14 cellular contexts compared by ENCODE assay signal in the genomic region with DNA sequence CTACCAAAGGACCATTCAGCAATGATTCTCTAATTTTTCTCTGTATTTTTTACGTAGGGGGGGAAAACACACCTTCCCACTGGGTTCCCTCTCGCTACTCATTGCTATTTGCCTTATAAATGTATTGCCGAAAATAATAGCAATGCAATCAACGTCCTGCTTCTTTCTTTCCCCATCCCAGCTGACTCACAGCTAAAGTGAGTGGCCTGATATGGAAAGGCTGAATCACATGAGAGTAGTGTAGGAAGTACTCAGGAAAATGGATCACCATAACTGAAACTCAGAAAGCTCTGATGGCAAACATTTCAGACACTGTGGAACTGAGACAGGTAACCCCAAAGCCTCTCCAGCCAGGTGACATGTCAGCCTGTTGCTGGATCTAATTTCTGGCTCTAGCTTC. TPM values are rescaled to one million over a fixed set of nuclear protein-coding genes. Genes with fewer than 3 reads are reported as not detected.
DNase-seq lines count a peak whose midpoint lies in the region; ATAC-seq and TF ChIP-seq lines count a peak whose summit lies in the region.
"Had no signal": no experiment of that assay in that cellular context is flagged by ENCODE, and none has a peak within 500 bp of the region (broad histone marks: within the 10 kb centered on the region; RNA-seq: fewer than 3 reads in every experiment).

No MANE protein-coding gene starts in this region.

- no peaks in the 10 kb centered on the region for H3K36me3 Mint-ChIP-seq in mesothelial cell of epicardium
- H3K36me3 Mint-ChIP-seq: activated naive CD8-positive, alpha-beta T cell treated with anti-CD3 and anti-CD28 coated beads, Interleukin-2, amount 10 ng/mL, durations not matched to agents 7 days and 5 days; CD8-positive, alpha-beta memory T cell had no signal

- TF ChIP-seq CTCF in osteoblast (IDR thresholded peaks at IDR 0.05; ENCODE audit: extremely low read depth, low read depth, low read length) (no peak), mesothelial cell of epicardium (IDR thresholded peaks at IDR 0.05; ENCODE audit: unreplicated experiment) (no peak)

- H3K79me2 ChIP-seq in osteoblast (ENCODE audit: insufficient read depth, low read length), result no peaks in the 10 kb centered on the region

- no peak overlapping the region for H3K4me3 ChIP-seq in osteoblast (ENCODE audit: insufficient read depth, low read length)
- H3K4me3 ChIP-seq: testis had no signal

- H3K27me3 ChIP-seq in osteoblast (ENCODE audit: insufficient read depth, low read length), result no peaks in the 10 kb centered on the region
- H3K27me3 ChIP-seq: testis had no signal

- H3K27ac ChIP-seq in osteoblast (ENCODE audit: low read depth, low read length), result peak overlapping the region; percentile 43
- H3K27ac ChIP-seq: testis had no signal

- H3K27ac Mint-ChIP-seq in mesothelial cell of epicardium, result no peak overlapping the region
- H3K27ac Mint-ChIP-seq: activated naive CD8-positive, alpha-beta T cell treated with anti-CD3 and anti-CD28 coated beads, Interleukin-2, amount 10 ng/mL, durations not matched to agents 7 days and 5 days; CD8-positive, alpha-beta memory T cell; dendritic cell treated with granulocyte-macrophage colony-stimulating factor and Interleukin-4, amounts not matched to agents 40 ng/mL and 50 ng/mL, for 4 days had no signal

- no peaks in the 10 kb centered on the region for H4K20me1 ChIP-seq in osteoblast (ENCODE audit: insufficient read depth, low read length)

- no peaks in the 10 kb centered on the region for H3K9me3 ChIP-seq in osteoblast (ENCODE audit: low read depth, low read length)
- H3K9me3 ChIP-seq: testis had no signal

- peaks cover 4% of the 10 kb centered on the region for H3K4me1 Mint-ChIP-seq in mesothelial cell of epicardium
- H3K4me1 Mint-ChIP-seq: activated naive CD8-positive, alpha-beta T cell treated with anti-CD3 and anti-CD28 coated beads, Interleukin-2, amount 10 ng/mL, durations not matched to agents 7 days and 5 days; CD8-positive, alpha-beta memory T cell had no signal

- H3K4me3 Mint-ChIP-seq in mesothelial cell of epicardium, result no peak overlapping the region
- H3K4me3 Mint-ChIP-seq: activated naive CD8-positive, alpha-beta T cell treated with anti-CD3 and anti-CD28 coated beads, Interleukin-2, amount 10 ng/mL, durations not matched to agents 7 days and 5 days; CD8-positive, alpha-beta memory T cell; dendritic cell treated with granulocyte-macrophage colony-stimulating factor and Interleukin-4, amounts not matched to agents 40 ng/mL and 50 ng/mL, for 4 days had no signal

- H2AFZ ChIP-seq in osteoblast (ENCODE audit: low read length), result peak overlapping the region; percentile 87

- H3K9me3 Mint-ChIP-seq in mesothelial cell of epicardium, result no peaks in the 10 kb centered on the region
- H3K9me3 Mint-ChIP-seq: activated naive CD8-positive, alpha-beta T cell treated with anti-CD3 and anti-CD28 coated beads, Interleukin-2, amount 10 ng/mL, durations not matched to agents 7 days and 5 days; CD8-positive, alpha-beta memory T cell; dendritic cell treated with granulocyte-macrophage colony-stimulating factor and Interleukin-4, amounts not matched to agents 40 ng/mL and 50 ng/mL, for 4 days had no signal

- H3K27me3 Mint-ChIP-seq in mesothelial cell of epicardium (ENCODE audit: low read depth), result no peaks in the 10 kb centered on the region
- H3K27me3 Mint-ChIP-seq: dendritic cell treated with granulocyte-macrophage colony-stimulating factor and Interleukin-4, amounts not matched to agents 40 ng/mL and 50 ng/mL, for 4 days had no signal

- H3K4me1 ChIP-seq in osteoblast (ENCODE audit: insufficient read depth, low read length), result peaks cover 10% of the 10 kb centered on the region
- H3K4me1 ChIP-seq: testis had no signal

- H3K36me3 ChIP-seq in osteoblast (ENCODE audit: insufficient read depth, low read length), result no peaks in the 10 kb centered on the region

- ATAC-seq in esophagus mucosa (peak; percentile 28), HG03460 (IDR thresholded peaks at IDR 0.05; ENCODE audit: unreplicated experiment) (no peak), GM19463 (IDR thresholded peaks at IDR 0.05; ENCODE audit: unreplicated experiment) (no peak), GM19452 (IDR thresholded peaks at IDR 0.05; ENCODE audit: unreplicated experiment) (no peak)

- peak overlapping the region; percentile 50 for H3K4me2 ChIP-seq in osteoblast (ENCODE audit: insufficient read depth, low read length)

- DNase-seq in ELR (ENCODE audit: low read depth) (peak; percentile 76), RKO (ENCODE audit: low spot score) (peak; percentile 87), osteoblast (ENCODE audit: insufficient read length, low spot score, missing footprints) (peak; percentile 88), mesothelial cell of epicardium (ENCODE audit: low spot score in 2 of 2, unreplicated experiment in 2 of 2) (no peak)
- DNase-seq: activated CD4-positive, CD25-positive, alpha-beta regulatory T cell; activated naive CD8-positive, alpha-beta T cell treated with anti-CD3 and anti-CD28 coated beads, Interleukin-2, amount 10 ng/mL, durations not matched to agents 7 days and 5 days; CD8-positive, alpha-beta memory T cell; Kasumi-1; testis had no signal

RNA-seq across cellular contexts. Expression of a gene that starts 49.3 kb away (rescaled TPM):
- total RNA-seq in esophagus mucosa (44.7 TPM), osteoblast (36.6 and 39.5 TPM in 2 replicates), mesothelial cell of epicardium (70.2 to 71.9 TPM (median 71.0 TPM) in 3 replicates)

RNA-seq across cellular contexts. Expression of a gene that starts 54.3 kb away (rescaled TPM):
- total RNA-seq in esophagus mucosa (0.04 TPM), osteoblast (under 0.01 TPM in 1 of 2 replicates, not detected in the other), mesothelial cell of epicardium (0.27 to 0.38 TPM (median 0.29 TPM) in 3 replicates)
- total RNA-seq: activated naive CD8-positive, alpha-beta T cell treated with anti-CD3 and anti-CD28 coated beads, Interleukin-2, amount 10 ng/mL, durations not matched to agents 7 days and 5 days; CD8-positive, alpha-beta memory T cell had no signal

RNA-seq across cellular contexts. Expression of a gene that starts 57.4 kb away (rescaled TPM):
- total RNA-seq in esophagus mucosa, result 39.9 TPM
- 86.0 and 90.5 TPM in 2 replicates for total RNA-seq in osteoblast
- total RNA-seq in mesothelial cell of epicardium, result 51.1 to 54.8 TPM (median 54.8 TPM) in 3 replicates

Comparison
In these comparisons a context has a peak if more than half of its experiments do, and no peak if none do; other contexts are left out.
1. DNase-seq: peak in ELR (single experiment), RKO (single experiment) and osteoblast (single experiment); none in mesothelial cell of epicardium (0 of 2).